ENCODE assay signal across 18 cellular contexts in genomic region chr20:51597389-51598231, GRCh38.
"Had no signal": no experiment of that assay in that cellular context is flagged by ENCODE, and none has a peak within 500 bp of the region (broad histone marks: within the 10 kb centered on the region; RNA-seq: fewer than 3 reads in every experiment).

No MANE protein-coding gene starts in this region.

- H3K27ac Mint-ChIP-seq: natural killer cell treated with Interleukin-12 subunit alpha and Interleukin-12 subunit beta and Interleukin-15 and Interleukin-18, amount 100 ng/mL, for 72 hours; T-helper 2 cell treated with Interferon-gamma antibody and Interleukin-4, amounts not matched to agents 5 μg/mL and 100 μg/mL, for 36 hours had no signal

- H3K9me3 Mint-ChIP-seq: natural killer cell treated with Interleukin-12 subunit alpha and Interleukin-12 subunit beta and Interleukin-15 and Interleukin-18, amount 100 ng/mL, for 72 hours; T-helper 2 cell treated with Interferon-gamma antibody and Interleukin-4, amounts not matched to agents 5 μg/mL and 100 μg/mL, for 36 hours had no signal

- DNase-seq: activated CD8-positive, alpha-beta memory T cell treated with anti-CD3 and anti-CD28 coated beads for 24 hours; activated gamma-delta T cell; colonic mucosa; heart left ventricle; islet precursor cell; nucleus accumbens; stimulated activated CD4-positive, alpha-beta T cell treated with anti-CD3 and anti-CD28 coated beads, Interleukin-4, amount 100 ng/mL, for 1 hour; stimulated activated CD8-positive, alpha-beta memory T cell treated with anti-CD3 and anti-CD28 coated beads, Interleukin-4, amount 100 ng/mL, for 48 hours; SW 1271; tibial artery; uterus had no signal

- H3K27ac ChIP-seq: cardiac muscle cell, colonic mucosa, heart left ventricle, prostate gland, tibial artery, uterus had no signal

- H3K4me3 ChIP-seq: cardiac muscle cell, colonic mucosa, heart left ventricle, prostate gland, tibial artery, uterus had no signal

- H3K27me3 ChIP-seq: cardiac muscle cell, colonic mucosa, heart left ventricle, tibial artery, uterus had no signal

- ATAC-seq: activated CD4-positive, CD25-positive, alpha-beta regulatory T cell treated with anti-CD3 and anti-CD28 coated beads, Interleukin-2, amount 50 U/mL, for 24 hours; heart left ventricle; left lobe of liver; natural killer cell treated with Interleukin-12 subunit alpha and Interleukin-12 subunit beta and Interleukin-15 and Interleukin-18, amount 100 ng/mL, for 72 hours had no signal

- H3K4me3 Mint-ChIP-seq: natural killer cell treated with Interleukin-12 subunit alpha and Interleukin-12 subunit beta and Interleukin-15 and Interleukin-18, amount 100 ng/mL, for 72 hours; T-helper 2 cell treated with Interferon-gamma antibody and Interleukin-4, amounts not matched to agents 5 μg/mL and 100 μg/mL, for 36 hours had no signal

- H3K9me3 ChIP-seq: colonic mucosa, heart left ventricle, prostate gland, tibial artery, uterus had no signal

- H3K36me3 ChIP-seq: cardiac muscle cell, colonic mucosa, uterus had no signal

- FAIRE-seq: frontal cortex had no signal

- H3K4me1 ChIP-seq: colonic mucosa, prostate gland, uterus had no signal

- H3K36me3 Mint-ChIP-seq: natural killer cell treated with Interleukin-12 subunit alpha and Interleukin-12 subunit beta and Interleukin-15 and Interleukin-18, amount 100 ng/mL, for 72 hours had no signal
